In the genomic region with DNA sequence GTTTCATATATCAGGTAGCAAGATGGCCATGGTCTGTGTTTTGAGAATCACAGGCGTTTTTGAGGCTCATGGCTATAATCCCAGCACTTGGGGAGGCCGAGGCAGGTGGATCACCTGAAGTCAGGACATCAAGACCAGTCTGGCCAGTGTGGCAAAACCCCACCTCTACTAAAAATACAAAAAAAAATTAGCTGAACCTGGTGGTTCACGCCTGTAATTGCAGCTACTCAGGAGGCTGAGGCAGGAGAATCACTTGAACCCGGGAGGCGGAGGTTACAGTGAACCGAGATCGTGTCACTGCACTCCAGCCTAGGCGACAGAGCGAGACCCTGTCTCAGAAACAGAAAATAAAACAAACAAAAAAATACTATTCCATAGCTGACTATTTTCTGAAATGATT, we compare ENCODE assay signal across 6 cellular contexts.
DNase-seq lines count a peak whose midpoint lies in the region; ATAC-seq and TF ChIP-seq lines count a peak whose summit lies in the region.
"Not testable (repeated sequence)": the region's sequence is repeated elsewhere in the genome, so short reads cannot be mapped to it uniquely, and the experiment has no call there.

No MANE protein-coding gene starts in this region.

- H3K9me3 Mint-ChIP-seq in HFFc6 = peaks cover 53% of the 10 kb centered on the region
- H3K9me3 Mint-ChIP-seq in endothelial cell (ENCODE audit: unreplicated experiment); neural crest cell: not testable (repeated sequence)

- not testable (repeated sequence) for H3K4me3 ChIP-seq in kidney epithelial cell (ENCODE audit: low read depth, low read length); thoracic aorta

- H3K4me1 Mint-ChIP-seq in HFFc6 (ENCODE audit: low read depth); endothelial cell (ENCODE audit: unreplicated experiment); neural crest cell: not testable (repeated sequence)

- peak; percentile 15 for DNase-seq in DMS53 (lab: John Stamatoyannopoulos, UW)
- not testable (repeated sequence) for DNase-seq in HFFc6; endothelial cell (ENCODE audit: low spot score); kidney epithelial cell (ENCODE audit: low read depth); neural crest cell (ENCODE audit: low read depth, low spot score); thoracic aorta (ENCODE audit: low spot score)

- H3K4me3 Mint-ChIP-seq in HFFc6; endothelial cell (ENCODE audit: unreplicated experiment); neural crest cell: not testable (repeated sequence)

- H3K36me3 ChIP-seq in kidney epithelial cell (ENCODE audit: control insufficient read depth, insufficient read depth, low read length); thoracic aorta: not testable (repeated sequence)

- not testable (repeated sequence) for H3K27me3 ChIP-seq in kidney epithelial cell (ENCODE audit: control insufficient read depth, insufficient read depth, low read length); thoracic aorta (replicated peaks; ENCODE audit: insufficient read depth)

- not testable (repeated sequence) for H3K27me3 Mint-ChIP-seq in HFFc6 (ENCODE audit: insufficient read depth); endothelial cell (ENCODE audit: unreplicated experiment); neural crest cell (ENCODE audit: low read depth)

- H3K27ac ChIP-seq in thoracic aorta = not testable (repeated sequence)

- not testable (repeated sequence) for H3K27ac Mint-ChIP-seq in HFFc6; endothelial cell (ENCODE audit: unreplicated experiment); neural crest cell (ENCODE audit: unreplicated experiment)

- not testable (repeated sequence) for H3K9me3 ChIP-seq in thoracic aorta

- not testable (repeated sequence) for H3K4me1 ChIP-seq in thoracic aorta (ENCODE audit: control insufficient read depth in 1 of 2, low read depth in 2 of 2)

- TF ChIP-seq CTCF in HFFc6 (IDR thresholded peaks at IDR 0.05) (peak; percentile 25; the same call in 1 of the 2 replicates), endothelial cell (IDR thresholded peaks at IDR 0.05; ENCODE audit: unreplicated experiment) (peak; percentile 60), kidney epithelial cell (IDR thresholded peaks at IDR 0.05; ENCODE audit: insufficient read depth, low read length, poor library complexity, severe bottlenecking) (peak; percentile 3), neural crest cell (conservative IDR thresholded peaks at IDR 0.05) (peak; percentile 32), thoracic aorta (IDR thresholded peaks at IDR 0.05) (peak; percentile 23)

- ATAC-seq in thoracic aorta (ENCODE audit: insufficient number of reproducible peaks, low FRiP score, low read depth) = not testable (repeated sequence)

- not testable (repeated sequence) for H3K36me3 Mint-ChIP-seq in HFFc6 (ENCODE audit: low read depth); endothelial cell (ENCODE audit: low read depth, unreplicated experiment); neural crest cell (ENCODE audit: low read depth)

Comparison
In these comparisons a context has a peak if more than half of its experiments do, and no peak if none do; other contexts are left out.
1. CTCF ChIP-seq: peak in every context shown above with its lines; median percentile 60 in endothelial cell; 32 in neural crest cell; 25 in HFFc6; 23 in thoracic aorta; 3 in kidney epithelial cell.